Comparison of ENCODE assay signal across 10 cellular contexts in genomic region chr3:177826253-177826652, GRCh38.
"Had no signal": no experiment of that assay in that cellular context is flagged by ENCODE, and none has a peak within 500 bp of the region (broad histone marks: within the 10 kb centered on the region; RNA-seq: fewer than 3 reads in every experiment).

No MANE protein-coding gene starts in this region.

- H3K36me3 Mint-ChIP-seq: natural killer cell had no signal

- H3K9me3 ChIP-seq: mucosa of descending colon, tibial artery had no signal

- H3K4me3 Mint-ChIP-seq: activated naive CD8-positive, alpha-beta T cell treated with anti-CD3 and anti-CD28 coated beads, Interleukin-2, amount 10 ng/mL, durations not matched to agents 7 days and 5 days; dendritic cell treated with granulocyte-macrophage colony-stimulating factor and Interleukin-4, amounts not matched to agents 40 ng/mL and 50 ng/mL, for 4 days; natural killer cell had no signal

- H3K27me3 Mint-ChIP-seq: activated naive CD8-positive, alpha-beta T cell treated with anti-CD3 and anti-CD28 coated beads, Interleukin-2, amount 10 ng/mL, durations not matched to agents 7 days and 5 days had no signal

- H3K36me3 ChIP-seq: brain microvascular endothelial cell, tibial artery had no signal

- H3K4me1 Mint-ChIP-seq: activated naive CD8-positive, alpha-beta T cell treated with anti-CD3 and anti-CD28 coated beads, Interleukin-2, amount 10 ng/mL, durations not matched to agents 7 days and 5 days had no signal

- H3K4me3 ChIP-seq: mucosa of descending colon, tibial artery had no signal

- DNase-seq: activated CD4-positive, CD25-positive, alpha-beta regulatory T cell treated with anti-CD3 and anti-CD28 coated beads, Interleukin-2, amount 50 U/mL, for 72 hours; activated naive CD4-positive, alpha-beta T cell; activated naive CD8-positive, alpha-beta T cell treated with anti-CD3 and anti-CD28 coated beads, Interleukin-2, amount 10 ng/mL, durations not matched to agents 7 days and 5 days; brain microvascular endothelial cell; mucosa of descending colon; natural killer cell; stimulated activated CD4-positive, alpha-beta T cell treated with anti-CD3 and anti-CD28 coated beads, Interleukin-1b, Interleukin-23, amount 100 ng/mL, for 48 hours; tibial artery had no signal

- ATAC-seq: left lobe of liver, mucosa of descending colon, natural killer cell had no signal

- H3K27ac ChIP-seq: brain microvascular endothelial cell had no signal

- H3K9me3 Mint-ChIP-seq: activated naive CD8-positive, alpha-beta T cell treated with anti-CD3 and anti-CD28 coated beads, Interleukin-2, amount 10 ng/mL, durations not matched to agents 7 days and 5 days; dendritic cell treated with granulocyte-macrophage colony-stimulating factor and Interleukin-4, amounts not matched to agents 40 ng/mL and 50 ng/mL, for 4 days; natural killer cell had no signal

- H3K27ac Mint-ChIP-seq: activated naive CD8-positive, alpha-beta T cell treated with anti-CD3 and anti-CD28 coated beads, Interleukin-2, amount 10 ng/mL, durations not matched to agents 7 days and 5 days; dendritic cell treated with granulocyte-macrophage colony-stimulating factor and Interleukin-4, amounts not matched to agents 40 ng/mL and 50 ng/mL, for 4 days; natural killer cell had no signal

- H3K27me3 ChIP-seq: brain microvascular endothelial cell, tibial artery had no signal
